In the genomic region with DNA sequence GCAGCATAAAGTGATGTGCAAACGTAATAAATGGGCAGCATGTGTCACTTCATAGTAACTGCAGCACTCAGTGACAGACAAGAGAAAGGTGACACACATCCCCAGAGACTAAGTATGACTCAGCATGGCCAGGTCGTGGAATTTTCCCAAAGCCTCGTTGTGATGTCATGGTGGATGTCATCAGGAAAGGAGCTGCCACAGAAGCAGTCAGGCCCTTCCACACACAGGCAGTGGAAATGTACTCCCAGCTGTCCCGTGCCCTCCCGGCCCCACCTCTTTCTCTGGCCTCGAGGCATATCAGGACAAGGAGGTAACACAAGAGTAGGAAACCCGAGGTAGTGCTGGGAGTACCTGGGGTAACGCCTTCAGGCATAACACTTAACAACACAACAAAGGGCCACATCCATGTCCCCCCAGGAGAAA, we compare ENCODE assay signal across 1 cellular context.
TF ChIP-seq lines count a peak whose summit lies in the region.

No MANE protein-coding gene starts in this region.

TF ChIP-seq in HEK293, 187 proteins besides CTCF, POLR2A, EP300 and RAD21 (continued from another document and continues in another):
- TF ChIP-seq, protein P1, sequence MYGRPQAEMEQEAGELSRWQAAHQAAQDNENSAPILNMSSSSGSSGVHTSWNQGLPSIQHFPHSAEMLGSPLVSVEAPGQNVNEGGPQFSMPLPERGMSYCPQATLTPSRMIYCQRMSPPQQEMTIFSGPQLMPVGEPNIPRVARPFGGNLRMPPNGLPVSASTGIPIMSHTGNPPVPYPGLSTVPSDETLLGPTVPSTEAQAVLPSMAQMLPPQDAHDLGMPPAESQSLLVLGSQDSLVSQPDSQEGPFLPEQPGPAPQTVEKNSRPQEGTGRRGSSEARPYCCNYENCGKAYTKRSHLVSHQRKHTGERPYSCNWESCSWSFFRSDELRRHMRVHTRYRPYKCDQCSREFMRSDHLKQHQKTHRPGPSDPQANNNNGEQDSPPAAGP (tag by site-specific recombination; IDR thresholded peaks at IDR 0.05): peak; percentile 90
- TF ChIP-seq, protein P2, sequence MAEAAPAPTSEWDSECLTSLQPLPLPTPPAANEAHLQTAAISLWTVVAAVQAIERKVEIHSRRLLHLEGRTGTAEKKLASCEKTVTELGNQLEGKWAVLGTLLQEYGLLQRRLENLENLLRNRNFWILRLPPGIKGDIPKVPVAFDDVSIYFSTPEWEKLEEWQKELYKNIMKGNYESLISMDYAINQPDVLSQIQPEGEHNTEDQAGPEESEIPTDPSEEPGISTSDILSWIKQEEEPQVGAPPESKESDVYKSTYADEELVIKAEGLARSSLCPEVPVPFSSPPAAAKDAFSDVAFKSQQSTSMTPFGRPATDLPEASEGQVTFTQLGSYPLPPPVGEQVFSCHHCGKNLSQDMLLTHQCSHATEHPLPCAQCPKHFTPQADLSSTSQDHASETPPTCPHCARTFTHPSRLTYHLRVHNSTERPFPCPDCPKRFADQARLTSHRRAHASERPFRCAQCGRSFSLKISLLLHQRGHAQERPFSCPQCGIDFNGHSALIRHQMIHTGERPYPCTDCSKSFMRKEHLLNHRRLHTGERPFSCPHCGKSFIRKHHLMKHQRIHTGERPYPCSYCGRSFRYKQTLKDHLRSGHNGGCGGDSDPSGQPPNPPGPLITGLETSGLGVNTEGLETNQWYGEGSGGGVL (tag by site-specific recombination; IDR thresholded peaks at IDR 0.05): peak; percentile 28
- TF ChIP-seq, protein P3, sequence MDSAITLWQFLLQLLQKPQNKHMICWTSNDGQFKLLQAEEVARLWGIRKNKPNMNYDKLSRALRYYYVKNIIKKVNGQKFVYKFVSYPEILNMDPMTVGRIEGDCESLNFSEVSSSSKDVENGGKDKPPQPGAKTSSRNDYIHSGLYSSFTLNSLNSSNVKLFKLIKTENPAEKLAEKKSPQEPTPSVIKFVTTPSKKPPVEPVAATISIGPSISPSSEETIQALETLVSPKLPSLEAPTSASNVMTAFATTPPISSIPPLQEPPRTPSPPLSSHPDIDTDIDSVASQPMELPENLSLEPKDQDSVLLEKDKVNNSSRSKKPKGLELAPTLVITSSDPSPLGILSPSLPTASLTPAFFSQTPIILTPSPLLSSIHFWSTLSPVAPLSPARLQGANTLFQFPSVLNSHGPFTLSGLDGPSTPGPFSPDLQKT (IDR thresholded peaks at IDR 0.05; ENCODE audit: borderline replicate concordance, low read depth, low read length): no peak
- TF ChIP-seq ZFP69B (tag by site-specific recombination; IDR thresholded peaks at IDR 0.05) (peak; percentile 82), ZNF266 (tag by site-specific recombination; IDR thresholded peaks at IDR 0.05; ENCODE audit: low read depth) (no peak), ZNF558 (tag by site-specific recombination; IDR thresholded peaks at IDR 0.05) (peak; percentile 71), ZNF24 (tag by site-specific recombination; IDR thresholded peaks at IDR 0.05) (peak; percentile 71; the same call in 1 of the 2 replicates), ZNF2 (tag by site-specific recombination; IDR thresholded peaks at IDR 0.05) (no peak), ZFP41 (tag by site-specific recombination; IDR thresholded peaks at IDR 0.05; ENCODE audit: borderline replicate concordance) (no peak), ZNF48 (tag by site-specific recombination; IDR thresholded peaks at IDR 0.05) (no peak), ZNF404 (tag by site-specific recombination; IDR thresholded peaks at IDR 0.05) (no peak), ZNF530 (tag by site-specific recombination; IDR thresholded peaks at IDR 0.05; ENCODE audit: low read depth) (no peak), ZNF629 (tag by site-specific recombination; IDR thresholded peaks at IDR 0.05) (peak; percentile 99), ZNF324 (tag by site-specific recombination; IDR thresholded peaks at IDR 0.05) (peak; percentile 73), ZNF155 (tag by site-specific recombination; IDR thresholded peaks at IDR 0.05) (no peak), WT1 (tag by site-specific recombination; IDR thresholded peaks at IDR 0.05) (peak; percentile 58), ZNF37A (tag by site-specific recombination; IDR thresholded peaks at IDR 0.05) (no peak), ZNF548 (tag by site-specific recombination; IDR thresholded peaks at IDR 0.05) (no peak), ZNF501 (tag by site-specific recombination; IDR thresholded peaks at IDR 0.05) (0 out of 2 replicates have a peak, but pooled peaks have one; percentile 33), SP2 (tag by site-specific recombination; IDR thresholded peaks at IDR 0.05) (no peak), ZNF843 (tag by site-specific recombination; IDR thresholded peaks at IDR 0.05) (0 out of 2 replicates have a peak, but pooled peaks have one; percentile 12), TCF7L2 (IDR thresholded peaks at IDR 0.05; ENCODE audit: borderline replicate concordance, low read depth, low read length) (no peak), ZNF174 (tag by site-specific recombination; IDR thresholded peaks at IDR 0.05) (no peak), ZNF302 (tag by site-specific recombination; IDR thresholded peaks at IDR 0.05; ENCODE audit: low read depth) (no peak), ZNF623 (tag by site-specific recombination; IDR thresholded peaks at IDR 0.05) (no peak), ZNF660 (tag by site-specific recombination; IDR thresholded peaks at IDR 0.05) (peak; percentile 68; the same call in 1 of the 2 replicates), SCRT1 (tag by site-specific recombination; IDR thresholded peaks at IDR 0.05; ENCODE audit: borderline replicate concordance) (no peak), KLF1 (tag by site-specific recombination; IDR thresholded peaks at IDR 0.05) (peak; percentile 65), ZFP37 (tag by site-specific recombination; IDR thresholded peaks at IDR 0.05) (0 out of 2 replicates have a peak, but pooled peaks have one; percentile 39), ZNF274 (IDR thresholded peaks at IDR 0.05; ENCODE audit: low read length) (no peak), ZNF274 (tag by site-specific recombination; IDR thresholded peaks at IDR 0.05; ENCODE audit: borderline replicate concordance) (no peak), GLI2 (tag by site-specific recombination; IDR thresholded peaks at IDR 0.05; ENCODE audit: borderline replicate concordance, low read depth) (no peak), ZNF433 (tag by site-specific recombination; IDR thresholded peaks at IDR 0.05; ENCODE audit: low read depth) (no peak), ZSCAN16 (tag by site-specific recombination; IDR thresholded peaks at IDR 0.05) (no peak), KLF9 (tag by site-specific recombination; IDR thresholded peaks at IDR 0.05; ENCODE audit: low read depth) (no peak)
- TF ChIP-seq, protein P4, sequence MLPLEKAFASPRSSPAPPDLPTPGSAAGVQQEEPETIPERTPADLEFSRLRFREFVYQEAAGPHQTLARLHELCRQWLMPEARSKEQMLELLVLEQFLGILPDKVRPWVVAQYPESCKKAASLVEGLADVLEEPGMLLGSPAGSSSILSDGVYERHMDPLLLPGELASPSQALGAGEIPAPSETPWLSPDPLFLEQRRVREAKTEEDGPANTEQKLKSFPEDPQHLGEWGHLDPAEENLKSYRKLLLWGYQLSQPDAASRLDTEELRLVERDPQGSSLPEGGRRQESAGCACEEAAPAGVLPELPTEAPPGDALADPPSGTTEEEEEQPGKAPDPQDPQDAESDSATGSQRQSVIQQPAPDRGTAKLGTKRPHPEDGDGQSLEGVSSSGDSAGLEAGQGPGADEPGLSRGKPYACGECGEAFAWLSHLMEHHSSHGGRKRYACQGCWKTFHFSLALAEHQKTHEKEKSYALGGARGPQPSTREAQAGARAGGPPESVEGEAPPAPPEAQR (tag by site-specific recombination; IDR thresholded peaks at IDR 0.05): no peak
- TF ChIP-seq, protein P5, sequence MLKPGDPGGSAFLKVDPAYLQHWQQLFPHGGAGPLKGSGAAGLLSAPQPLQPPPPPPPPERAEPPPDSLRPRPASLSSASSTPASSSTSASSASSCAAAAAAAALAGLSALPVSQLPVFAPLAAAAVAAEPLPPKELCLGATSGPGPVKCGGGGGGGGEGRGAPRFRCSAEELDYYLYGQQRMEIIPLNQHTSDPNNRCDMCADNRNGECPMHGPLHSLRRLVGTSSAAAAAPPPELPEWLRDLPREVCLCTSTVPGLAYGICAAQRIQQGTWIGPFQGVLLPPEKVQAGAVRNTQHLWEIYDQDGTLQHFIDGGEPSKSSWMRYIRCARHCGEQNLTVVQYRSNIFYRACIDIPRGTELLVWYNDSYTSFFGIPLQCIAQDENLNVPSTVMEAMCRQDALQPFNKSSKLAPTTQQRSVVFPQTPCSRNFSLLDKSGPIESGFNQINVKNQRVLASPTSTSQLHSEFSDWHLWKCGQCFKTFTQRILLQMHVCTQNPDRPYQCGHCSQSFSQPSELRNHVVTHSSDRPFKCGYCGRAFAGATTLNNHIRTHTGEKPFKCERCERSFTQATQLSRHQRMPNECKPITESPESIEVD (tag by site-specific recombination; IDR thresholded peaks at IDR 0.05): no peak
- TF ChIP-seq, protein P6, sequence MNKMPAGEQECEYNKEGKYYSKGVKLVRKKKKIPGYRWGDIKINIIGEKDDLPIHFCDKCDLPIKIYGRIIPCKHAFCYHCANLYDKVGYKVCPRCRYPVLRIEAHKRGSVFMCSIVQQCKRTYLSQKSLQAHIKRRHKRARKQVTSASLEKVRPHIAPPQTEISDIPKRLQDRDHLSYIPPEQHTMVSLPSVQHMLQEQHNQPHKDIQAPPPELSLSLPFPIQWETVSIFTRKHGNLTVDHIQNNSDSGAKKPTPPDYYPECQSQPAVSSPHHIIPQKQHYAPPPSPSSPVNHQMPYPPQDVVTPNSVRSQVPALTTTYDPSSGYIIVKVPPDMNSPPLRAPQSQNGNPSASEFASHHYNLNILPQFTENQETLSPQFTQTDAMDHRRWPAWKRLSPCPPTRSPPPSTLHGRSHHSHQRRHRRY (tag by site-specific recombination; IDR thresholded peaks at IDR 0.05): no peak
- TF ChIP-seq, protein P7, sequence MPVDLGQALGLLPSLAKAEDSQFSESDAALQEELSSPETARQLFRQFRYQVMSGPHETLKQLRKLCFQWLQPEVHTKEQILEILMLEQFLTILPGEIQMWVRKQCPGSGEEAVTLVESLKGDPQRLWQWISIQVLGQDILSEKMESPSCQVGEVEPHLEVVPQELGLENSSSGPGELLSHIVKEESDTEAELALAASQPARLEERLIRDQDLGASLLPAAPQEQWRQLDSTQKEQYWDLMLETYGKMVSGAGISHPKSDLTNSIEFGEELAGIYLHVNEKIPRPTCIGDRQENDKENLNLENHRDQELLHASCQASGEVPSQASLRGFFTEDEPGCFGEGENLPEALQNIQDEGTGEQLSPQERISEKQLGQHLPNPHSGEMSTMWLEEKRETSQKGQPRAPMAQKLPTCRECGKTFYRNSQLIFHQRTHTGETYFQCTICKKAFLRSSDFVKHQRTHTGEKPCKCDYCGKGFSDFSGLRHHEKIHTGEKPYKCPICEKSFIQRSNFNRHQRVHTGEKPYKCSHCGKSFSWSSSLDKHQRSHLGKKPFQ (tag by site-specific recombination; IDR thresholded peaks at IDR 0.05): no peak
- TF ChIP-seq, protein P8, sequence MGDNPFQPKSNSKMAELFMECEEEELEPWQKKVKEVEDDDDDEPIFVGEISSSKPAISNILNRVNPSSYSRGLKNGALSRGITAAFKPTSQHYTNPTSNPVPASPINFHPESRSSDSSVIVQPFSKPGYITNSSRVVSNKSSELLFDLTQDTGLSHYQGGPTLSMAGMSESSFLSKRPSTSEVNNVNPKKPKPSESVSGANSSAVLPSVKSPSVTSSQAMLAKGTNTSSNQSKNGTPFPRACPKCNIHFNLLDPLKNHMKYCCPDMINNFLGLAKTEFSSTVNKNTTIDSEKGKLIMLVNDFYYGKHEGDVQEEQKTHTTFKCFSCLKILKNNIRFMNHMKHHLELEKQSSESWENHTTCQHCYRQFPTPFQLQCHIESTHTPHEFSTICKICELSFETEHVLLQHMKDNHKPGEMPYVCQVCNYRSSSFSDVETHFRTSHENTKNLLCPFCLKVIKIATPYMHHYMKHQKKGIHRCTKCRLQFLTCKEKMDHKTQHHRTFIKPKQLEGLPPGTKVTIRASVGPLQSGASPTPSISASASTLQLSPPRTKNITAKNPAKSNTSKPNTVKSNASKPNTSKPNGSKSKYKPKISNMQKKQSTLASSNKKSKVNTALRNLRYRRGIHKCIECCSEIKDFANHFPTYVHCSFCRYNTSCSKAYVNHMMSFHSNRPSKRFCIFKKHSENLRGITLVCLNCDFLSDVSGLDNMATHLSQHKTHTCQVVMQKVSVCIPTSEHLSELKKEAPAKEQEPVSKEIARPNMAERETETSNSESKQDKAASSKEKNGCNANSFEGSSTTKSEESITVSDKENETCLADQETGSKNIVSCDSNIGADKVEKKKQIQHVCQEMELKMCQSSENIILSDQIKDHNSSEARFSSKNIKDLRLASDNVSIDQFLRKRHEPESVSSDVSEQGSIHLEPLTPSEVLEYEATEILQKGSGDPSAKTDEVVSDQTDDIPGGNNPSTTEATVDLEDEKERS (tag by site-specific recombination; IDR thresholded peaks at IDR 0.05): no peak
- TF ChIP-seq, protein P9, sequence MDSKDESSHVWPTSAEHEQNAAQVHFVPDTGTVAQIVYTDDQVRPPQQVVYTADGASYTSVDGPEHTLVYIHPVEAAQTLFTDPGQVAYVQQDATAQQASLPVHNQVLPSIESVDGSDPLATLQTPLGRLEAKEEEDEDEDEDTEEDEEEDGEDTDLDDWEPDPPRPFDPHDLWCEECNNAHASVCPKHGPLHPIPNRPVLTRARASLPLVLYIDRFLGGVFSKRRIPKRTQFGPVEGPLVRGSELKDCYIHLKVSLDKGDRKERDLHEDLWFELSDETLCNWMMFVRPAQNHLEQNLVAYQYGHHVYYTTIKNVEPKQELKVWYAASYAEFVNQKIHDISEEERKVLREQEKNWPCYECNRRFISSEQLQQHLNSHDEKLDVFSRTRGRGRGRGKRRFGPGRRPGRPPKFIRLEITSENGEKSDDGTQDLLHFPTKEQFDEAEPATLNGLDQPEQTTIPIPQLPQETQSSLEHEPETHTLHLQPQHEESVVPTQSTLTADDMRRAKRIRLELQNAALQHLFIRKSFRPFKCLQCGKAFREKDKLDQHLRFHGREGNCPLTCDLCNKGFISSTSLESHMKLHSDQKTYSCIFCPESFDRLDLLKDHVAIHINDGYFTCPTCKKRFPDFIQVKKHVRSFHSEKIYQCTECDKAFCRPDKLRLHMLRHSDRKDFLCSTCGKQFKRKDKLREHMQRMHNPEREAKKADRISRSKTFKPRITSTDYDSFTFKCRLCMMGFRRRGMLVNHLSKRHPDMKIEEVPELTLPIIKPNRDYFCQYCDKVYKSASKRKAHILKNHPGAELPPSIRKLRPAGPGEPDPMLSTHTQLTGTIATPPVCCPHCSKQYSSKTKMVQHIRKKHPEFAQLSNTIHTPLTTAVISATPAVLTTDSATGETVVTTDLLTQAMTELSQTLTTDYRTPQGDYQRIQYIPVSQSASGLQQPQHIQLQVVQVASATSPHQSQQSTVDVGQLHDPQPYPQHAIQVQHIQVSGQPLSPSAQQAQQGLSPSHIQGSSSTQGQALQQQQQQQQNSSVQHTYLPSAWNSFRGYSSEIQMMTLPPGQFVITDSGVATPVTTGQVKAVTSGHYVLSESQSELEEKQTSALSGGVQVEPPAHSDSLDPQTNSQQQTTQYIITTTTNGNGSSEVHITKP (tag by site-specific recombination; IDR thresholded peaks at IDR 0.05): peak; percentile 45; the same call in 1 of the 2 replicates
- TF ChIP-seq, protein P10, sequence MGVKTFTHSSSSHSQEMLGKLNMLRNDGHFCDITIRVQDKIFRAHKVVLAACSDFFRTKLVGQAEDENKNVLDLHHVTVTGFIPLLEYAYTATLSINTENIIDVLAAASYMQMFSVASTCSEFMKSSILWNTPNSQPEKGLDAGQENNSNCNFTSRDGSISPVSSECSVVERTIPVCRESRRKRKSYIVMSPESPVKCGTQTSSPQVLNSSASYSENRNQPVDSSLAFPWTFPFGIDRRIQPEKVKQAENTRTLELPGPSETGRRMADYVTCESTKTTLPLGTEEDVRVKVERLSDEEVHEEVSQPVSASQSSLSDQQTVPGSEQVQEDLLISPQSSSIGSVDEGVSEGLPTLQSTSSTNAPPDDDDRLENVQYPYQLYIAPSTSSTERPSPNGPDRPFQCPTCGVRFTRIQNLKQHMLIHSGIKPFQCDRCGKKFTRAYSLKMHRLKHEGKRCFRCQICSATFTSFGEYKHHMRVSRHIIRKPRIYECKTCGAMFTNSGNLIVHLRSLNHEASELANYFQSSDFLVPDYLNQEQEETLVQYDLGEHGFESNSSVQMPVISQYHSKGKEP (tag by site-specific recombination; IDR thresholded peaks at IDR 0.05): no peak
